8 cellular contexts compared by ENCODE assay signal in the genomic region with DNA sequence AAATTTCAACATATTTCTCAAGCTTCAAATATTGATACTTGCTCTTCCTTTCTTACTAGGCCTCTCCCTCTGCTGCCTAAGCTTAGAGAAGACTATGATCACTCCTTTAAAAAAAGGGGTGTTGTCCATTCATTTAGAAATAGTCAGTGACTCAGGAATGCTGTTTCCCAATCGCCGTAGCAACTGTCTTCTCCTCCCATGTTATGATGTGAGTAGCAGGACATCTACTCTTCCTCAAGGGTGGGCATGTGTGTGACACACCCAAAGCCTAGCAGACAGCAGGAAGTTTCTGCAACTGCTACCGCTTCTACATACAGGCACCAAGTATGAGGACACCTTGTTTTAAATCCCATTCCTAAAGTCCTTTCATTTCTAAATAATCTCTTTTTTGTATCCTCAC. TPM values are rescaled to one million over a fixed set of nuclear protein-coding genes. Genes with fewer than 3 reads are reported as not detected.
DNase-seq lines count a peak whose midpoint lies in the region; ATAC-seq and TF ChIP-seq lines count a peak whose summit lies in the region.

No MANE protein-coding gene starts in this region.

- no peaks in the 10 kb centered on the region for H3K9me3 Mint-ChIP-seq in T-helper 1 cell treated with Interleukin-12 subunit alpha and Interleukin-12 subunit beta and Interleukin-4 antibody, amounts not matched to agents 30 μg/mL and 1 μg/mL, for 36 hours

- no peaks in the 10 kb centered on the region for H4K20me1 ChIP-seq in fibroblast of lung (ENCODE audit: control insufficient read depth, extremely low read depth, insufficient read depth, low read length)

- H3K4me3 ChIP-seq in A673 (ENCODE audit: low read depth, low read length, poor library complexity, severe bottlenecking) (no peak overlapping the region), HAP-1 (no peak overlapping the region), fibroblast of lung (replicated peaks in 1 of 4; ENCODE audit: control extremely low read depth in 1 of 4, insufficient read depth in 1 of 4, low read depth in 3 of 4, low read length in 4 of 4) (no peak overlapping the region)

- H3K4me2 ChIP-seq in fibroblast of lung (ENCODE audit: extremely low read depth, insufficient read depth, low read length), result peak overlapping the region; percentile 42

- peaks cover 25% of the 10 kb centered on the region for H3K36me3 Mint-ChIP-seq in T-helper 1 cell treated with Interleukin-12 subunit alpha and Interleukin-12 subunit beta and Interleukin-4 antibody, amounts not matched to agents 30 μg/mL and 1 μg/mL, for 36 hours (ENCODE audit: low read depth)

- TF ChIP-seq CTCF in A673 (conservative IDR thresholded peaks at IDR 0.05; ENCODE audit: low read depth, low read length) (no peak), fibroblast of lung (conservative IDR thresholded peaks at IDR 0.05 in 1 of 2, IDR thresholded peaks at IDR 0.05 in 1 of 2; ENCODE audit: low read depth in 1 of 2, low read length in 2 of 2) (no peak)

- no peak for ATAC-seq in GM21447 (IDR thresholded peaks at IDR 0.05; ENCODE audit: unreplicated experiment)

- H3K4me1 Mint-ChIP-seq in T-helper 1 cell treated with Interleukin-12 subunit alpha and Interleukin-12 subunit beta and Interleukin-4 antibody, amounts not matched to agents 30 μg/mL and 1 μg/mL, for 36 hours (ENCODE audit: low read depth), result peaks cover 76% of the 10 kb centered on the region

- in situ Hi-C loops in HAP-1 (cut with MboI; ENCODE audit: low sequenced_read_pairs), result no loop called here

- H3K9ac ChIP-seq in fibroblast of lung (ENCODE audit: insufficient read depth, low read length), result no peak overlapping the region

- H3K27me3 ChIP-seq in A673 (replicated peaks; ENCODE audit: insufficient read depth, low read depth, low read length, poor library complexity), result no peaks in the 10 kb centered on the region
- no peaks in the 10 kb centered on the region for H3K27me3 ChIP-seq in HAP-1 (ENCODE audit: low read depth)
- H3K27me3 ChIP-seq in fibroblast of lung (ENCODE audit: control insufficient read depth, insufficient read depth, low read length), result no peaks in the 10 kb centered on the region

- H3K4me1 ChIP-seq in A673 (ENCODE audit: insufficient read depth, low read length, poor library complexity, severe bottlenecking), result peaks cover 20% of the 10 kb centered on the region
- H3K4me1 ChIP-seq in HAP-1, result peaks cover 13% of the 10 kb centered on the region
- peaks cover 6% of the 10 kb centered on the region for H3K4me1 ChIP-seq in fibroblast of lung (ENCODE audit: control insufficient read depth, extremely low read depth, insufficient read depth, low read length)

- no peaks in the 10 kb centered on the region for H3K27me3 Mint-ChIP-seq in T-helper 1 cell treated with Interleukin-12 subunit alpha and Interleukin-12 subunit beta and Interleukin-4 antibody, amounts not matched to agents 30 μg/mL and 1 μg/mL, for 36 hours (ENCODE audit: low read depth)

- H3K27ac ChIP-seq in A673 (ENCODE audit: low read depth, low read length, poor library complexity, severe bottlenecking) (no peak overlapping the region), fibroblast of lung (ENCODE audit: insufficient read depth, low read length) (peak overlapping the region; percentile 83)

- H3K79me2 ChIP-seq in fibroblast of lung (ENCODE audit: control insufficient read depth, insufficient read depth, low read length), result peaks cover 47% of the 10 kb centered on the region

- peak overlapping the region; percentile 90 for H3K27ac Mint-ChIP-seq in T-helper 1 cell treated with Interleukin-12 subunit alpha and Interleukin-12 subunit beta and Interleukin-4 antibody, amounts not matched to agents 30 μg/mL and 1 μg/mL, for 36 hours

- H3K36me3 ChIP-seq in A673 (ENCODE audit: insufficient read depth, low read length, poor library complexity, severe bottlenecking) (no peaks in the 10 kb centered on the region), HAP-1 (replicated peaks) (peaks cover 4% of the 10 kb centered on the region; the same call in 1 of the 2 replicates), fibroblast of lung (ENCODE audit: control insufficient read depth, insufficient read depth, low read length) (no peaks in the 10 kb centered on the region)

- CTCF ChIA-PET in A673 (lab: Charles Lee), result no interaction called here

- BruUV-seq in A673 (replicated peaks; lab: Mats Ljungman, UMichigan), result no TSS peak

- H3K9me3 ChIP-seq in A673 (ENCODE audit: low read depth, low read length, poor library complexity, severe bottlenecking), result no peaks in the 10 kb centered on the region
- H3K9me3 ChIP-seq in HAP-1, result no peaks in the 10 kb centered on the region
- no peaks in the 10 kb centered on the region for H3K9me3 ChIP-seq in fibroblast of lung (ENCODE audit: control insufficient read depth, insufficient read depth, low read depth, low read length)

- H2AFZ ChIP-seq in fibroblast of lung (ENCODE audit: low read length), result no peak overlapping the region

- intact Hi-C loops in A673 (cut with micrococcal nuclease; ENCODE audit: unreplicated experiment), result no loop called here
- intact Hi-C loops in posterior vena cava (cut with DNase I), result no loop called here

- DNase-seq in A673 (ENCODE audit: low spot score) (peak; percentile 64), HAP-1 (ENCODE audit: low spot score in 2 of 2) (peak; percentile 33 to 36), fibroblast of lung (ENCODE audit: low read depth in 2 of 2) (peak; percentile 90 to 92), posterior vena cava (ENCODE audit: low spot score) (peak; percentile 83), pons (ENCODE audit: low spot score) (no peak), NCI-H2081 treated with DMSO at 0.1 percent for 48 hours (lab: John Stamatoyannopoulos, UW) (no peak)

- POLR2A ChIA-PET in A673 (lab: Charles Lee; ENCODE audit: low non-redundant PET), result no interaction called here

- peak overlapping the region; percentile 78 for H3K4me3 Mint-ChIP-seq in T-helper 1 cell treated with Interleukin-12 subunit alpha and Interleukin-12 subunit beta and Interleukin-4 antibody, amounts not matched to agents 30 μg/mL and 1 μg/mL, for 36 hours

RNA-seq across cellular contexts. Expression of a gene that starts 14.5 kb away (rescaled TPM):
- total RNA-seq in A673 (2021), result 105 and 109 TPM in 2 replicates
- 17.2 and 21.1 TPM in 2 replicates for total RNA-seq in fibroblast of lung
- polyA plus RNA-seq in fibroblast of lung, result 30.9 and 59.5 TPM in 2 replicates
- polyA plus RNA-seq in fibroblast of lung (2012), result 41.4 and 57.3 TPM in 2 replicates
- 127 and 180 TPM in 2 replicates for polyA minus RNA-seq in fibroblast of lung (ENCODE audit: low replicate concordance)
- total RNA-seq in posterior vena cava, result 10 to 100 TPM; 52.3 to 83.8 TPM

RNA-seq across cellular contexts. Expression of a gene that starts 32.3 kb away (rescaled TPM):
- total RNA-seq in A673 (2021), result 93.1 and 109 TPM in 2 replicates
- 45.7 and 56.8 TPM in 2 replicates for total RNA-seq in fibroblast of lung
- 67.9 and 69.6 TPM in 2 replicates for polyA plus RNA-seq in fibroblast of lung
- 44.2 and 46.9 TPM in 2 replicates for polyA plus RNA-seq in fibroblast of lung (2012)
- polyA minus RNA-seq in fibroblast of lung (ENCODE audit: low replicate concordance), result 90.6 and 135 TPM in 2 replicates
- total RNA-seq in posterior vena cava, result 10 to 100 TPM; 30.3 to 34.7 TPM

RNA-seq across cellular contexts. Expression of a gene that starts 32.5 kb away (rescaled TPM):
- 4.7 and 6.6 TPM in 2 replicates for total RNA-seq in A673 (2021)
- total RNA-seq in fibroblast of lung, result 2.6 and 3.0 TPM in 2 replicates
- 3.7 and 4.0 TPM in 2 replicates for polyA plus RNA-seq in fibroblast of lung
- polyA plus RNA-seq in fibroblast of lung (2012), result 2.4 and 3.0 TPM in 2 replicates
- 1.0 and 3.5 TPM in 2 replicates for polyA minus RNA-seq in fibroblast of lung (ENCODE audit: low replicate concordance)
- 1 to 10 TPM; 2.5 to 3.0 TPM for total RNA-seq in posterior vena cava

RNA-seq across cellular contexts. Expression of a gene that starts 46.9 kb away (rescaled TPM):
- total RNA-seq in A673 (2021), result 2.3 and 3.9 TPM in 2 replicates
- total RNA-seq in fibroblast of lung, result 15.4 and 25.6 TPM in 2 replicates
- polyA plus RNA-seq in fibroblast of lung, result 13.5 and 19.1 TPM in 2 replicates
- 18.9 and 21.1 TPM in 2 replicates for polyA plus RNA-seq in fibroblast of lung (2012)
- 17.7 and 18.3 TPM in 2 replicates for polyA minus RNA-seq in fibroblast of lung (ENCODE audit: low replicate concordance)
- total RNA-seq in posterior vena cava, result 10 to 100 TPM; 11.6 to 13.6 TPM

Comparison
In these comparisons a context has a peak if more than half of its experiments do, and no peak if none do; other contexts are left out.
1. DNase-seq: peak in A673 (single experiment), HAP-1 (2 of 2), fibroblast of lung (2 of 2) and posterior vena cava (single experiment); none in pons (single experiment) and NCI-H2081 treated with DMSO at 0.1 percent for 48 hours (single experiment).